In the genomic region with DNA sequence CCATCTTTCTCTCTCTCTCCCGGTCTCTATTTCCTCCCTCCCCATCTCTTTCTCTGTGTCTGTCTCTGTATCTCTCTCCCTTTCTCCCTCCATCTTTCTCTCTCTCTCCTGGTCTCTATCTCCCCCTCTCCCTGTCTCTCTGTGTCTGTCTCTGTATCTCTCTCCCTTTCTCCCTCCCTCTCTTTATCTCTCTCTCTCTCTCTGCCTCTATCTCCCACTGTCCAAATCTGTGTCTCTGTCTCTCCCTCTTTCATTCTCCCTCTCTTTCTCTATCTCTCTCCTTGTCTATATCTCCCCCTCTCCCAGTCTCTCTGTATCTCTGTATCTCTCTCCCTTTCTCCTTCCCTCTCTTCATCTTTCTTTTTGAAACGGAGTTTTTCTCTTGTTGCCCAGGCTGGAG, we compare ENCODE assay signal across 21 cellular contexts. TPM values are rescaled to one million over a fixed set of nuclear protein-coding genes. Genes with fewer than 3 reads are reported as not detected.
DNase-seq lines count a peak whose midpoint lies in the region; ATAC-seq and TF ChIP-seq lines count a peak whose summit lies in the region.
"Had no signal": no experiment of that assay in that cellular context is flagged by ENCODE, and none has a peak within 500 bp of the region (broad histone marks: within the 10 kb centered on the region; RNA-seq: fewer than 3 reads in every experiment).

No MANE protein-coding gene starts in this region.

- H3K4me3 ChIP-seq in CD8-positive, alpha-beta T cell (ENCODE audit: low read depth, low read length), result no peak overlapping the region
- H3K4me3 ChIP-seq in tibial nerve, result no peak overlapping the region
- H3K4me3 ChIP-seq: BLaER1, GM12878 had no signal

- no peak for ATAC-seq in activated T-cell treated with anti-CD3 and anti-CD28 coated beads, Interleukin-2, amount 50 U/mL, for 72 hours (replicated peaks in 1 of 2)
- ATAC-seq in CD8-positive, alpha-beta T cell, result no peak
- no peak for ATAC-seq in activated T-helper 17 cell treated with anti-CD3 and anti-CD28 coated beads, Interleukin-2, amount 50 U/mL, for 72 hours (replicated peaks)
- ATAC-seq in stimulated activated naive CD8-positive, alpha-beta T cell treated with anti-CD3 and anti-CD28 coated beads, Interleukin-15, amount 100 ng/mL, for 72 hours, result no peak
- ATAC-seq: GM12878 had no signal

- no peak overlapping the region for H3K27ac ChIP-seq in CD8-positive, alpha-beta T cell (ENCODE audit: low read depth, low read length)
- H3K27ac ChIP-seq in tibial nerve, result no peak overlapping the region
- H3K27ac ChIP-seq: BLaER1 had no signal

- H3K27ac Mint-ChIP-seq in activated T-cell treated with anti-CD3 and anti-CD28 coated beads, Interleukin-2, amount 50 U/mL, for 72 hours, result peak overlapping the region; percentile 9
- peak overlapping the region; percentile 52 for H3K27ac Mint-ChIP-seq in CD8-positive, alpha-beta T cell
- peak overlapping the region; percentile 79 for H3K27ac Mint-ChIP-seq in activated T-helper 17 cell treated with anti-CD3 and anti-CD28 coated beads, Interleukin-2, amount 50 U/mL, for 72 hours
- peak overlapping the region; percentile 36 for H3K27ac Mint-ChIP-seq in nephron progenitor cell
- peak overlapping the region in 1 of 2 donors; percentile 15 for H3K27ac Mint-ChIP-seq in stimulated activated naive CD8-positive, alpha-beta T cell treated with anti-CD3 and anti-CD28 coated beads, Interleukin-15, amount 100 ng/mL, for 72 hours

- no peaks in the 10 kb centered on the region for H3K27me3 ChIP-seq in CD8-positive, alpha-beta T cell (ENCODE audit: insufficient read depth, low read length)
- H3K27me3 ChIP-seq in tibial nerve, result no peaks in the 10 kb centered on the region
- H3K27me3 ChIP-seq: BLaER1 had no signal

- TF ChIP-seq CTCF in CD8-positive, alpha-beta T cell (IDR thresholded peaks at IDR 0.05), result no peak
- TF ChIP-seq CTCF in nephron progenitor cell (IDR thresholded peaks at IDR 0.05), result no peak
- TF ChIP-seq CTCF in tibial nerve (IDR thresholded peaks at IDR 0.05), result no peak

- no peaks in the 10 kb centered on the region for H3K27me3 Mint-ChIP-seq in activated T-cell treated with anti-CD3 and anti-CD28 coated beads, Interleukin-2, amount 50 U/mL, for 72 hours (ENCODE audit: low read depth)
- H3K27me3 Mint-ChIP-seq in CD8-positive, alpha-beta T cell (ENCODE audit: low read depth), result no peaks in the 10 kb centered on the region
- H3K27me3 Mint-ChIP-seq in activated T-helper 17 cell treated with anti-CD3 and anti-CD28 coated beads, Interleukin-2, amount 50 U/mL, for 72 hours, result no peaks in the 10 kb centered on the region
- H3K27me3 Mint-ChIP-seq in nephron progenitor cell (ENCODE audit: low read depth, poor library complexity), result peaks cover 3% of the 10 kb centered on the region
- no peaks in the 10 kb centered on the region for H3K27me3 Mint-ChIP-seq in stimulated activated naive CD8-positive, alpha-beta T cell treated with anti-CD3 and anti-CD28 coated beads, Interleukin-15, amount 100 ng/mL, for 72 hours

- intact Hi-C loops in CD8-positive, alpha-beta T cell (cut with DNase I, micrococcal nuclease), result no loop called here

- peaks cover 4 to 5% of the 10 kb centered on the region in 2 donors for H3K9me3 Mint-ChIP-seq in activated T-cell treated with anti-CD3 and anti-CD28 coated beads, Interleukin-2, amount 50 U/mL, for 72 hours
- H3K9me3 Mint-ChIP-seq in CD8-positive, alpha-beta T cell, result no peaks in the 10 kb centered on the region
- no peaks in the 10 kb centered on the region for H3K9me3 Mint-ChIP-seq in activated T-helper 17 cell treated with anti-CD3 and anti-CD28 coated beads, Interleukin-2, amount 50 U/mL, for 72 hours
- H3K9me3 Mint-ChIP-seq in nephron progenitor cell, result peaks cover 17% of the 10 kb centered on the region
- peaks cover 3 to 9% of the 10 kb centered on the region in 2 donors for H3K9me3 Mint-ChIP-seq in stimulated activated naive CD8-positive, alpha-beta T cell treated with anti-CD3 and anti-CD28 coated beads, Interleukin-15, amount 100 ng/mL, for 72 hours

- POLR2A ChIA-PET in CD8-positive, alpha-beta T cell (lab: Charles Lee), result no interaction called here

- peaks cover 16 to 25% of the 10 kb centered on the region in 2 donors for H3K36me3 Mint-ChIP-seq in activated T-cell treated with anti-CD3 and anti-CD28 coated beads, Interleukin-2, amount 50 U/mL, for 72 hours (ENCODE audit: insufficient read depth in 2 of 2)
- H3K36me3 Mint-ChIP-seq in CD8-positive, alpha-beta T cell, result peaks cover 37% of the 10 kb centered on the region
- H3K36me3 Mint-ChIP-seq in activated T-helper 17 cell treated with anti-CD3 and anti-CD28 coated beads, Interleukin-2, amount 50 U/mL, for 72 hours (ENCODE audit: low read depth), result peaks cover 32% of the 10 kb centered on the region
- H3K36me3 Mint-ChIP-seq in nephron progenitor cell (ENCODE audit: low read depth), result peaks cover 63% of the 10 kb centered on the region

- no peaks in the 10 kb centered on the region for H3K4me1 Mint-ChIP-seq in activated T-cell treated with anti-CD3 and anti-CD28 coated beads, Interleukin-2, amount 50 U/mL, for 72 hours (ENCODE audit: low read depth)
- peaks cover 2% of the 10 kb centered on the region for H3K4me1 Mint-ChIP-seq in CD8-positive, alpha-beta T cell (ENCODE audit: low read depth)
- peaks cover 9% of the 10 kb centered on the region for H3K4me1 Mint-ChIP-seq in activated T-helper 17 cell treated with anti-CD3 and anti-CD28 coated beads, Interleukin-2, amount 50 U/mL, for 72 hours
- peaks cover 11% of the 10 kb centered on the region for H3K4me1 Mint-ChIP-seq in nephron progenitor cell
- peaks cover 8% of the 10 kb centered on the region for H3K4me1 Mint-ChIP-seq in stimulated activated naive CD8-positive, alpha-beta T cell treated with anti-CD3 and anti-CD28 coated beads, Interleukin-15, amount 100 ng/mL, for 72 hours
- H3K4me1 Mint-ChIP-seq: CD14-positive monocyte had no signal

- CTCF ChIA-PET in CD8-positive, alpha-beta T cell (lab: Charles Lee), result no interaction called here

- no peak for TF ChIP-seq EP300 in tibial nerve (IDR thresholded peaks at IDR 0.05)

- no peaks in the 10 kb centered on the region for H3K4me1 ChIP-seq in CD8-positive, alpha-beta T cell (ENCODE audit: insufficient read depth, low read length)
- peaks cover 0 to 12% (median 0%) of the 10 kb centered on the region in 4 donors for H3K4me1 ChIP-seq in tibial nerve

- TF ChIP-seq POLR2A in tibial nerve (IDR thresholded peaks at IDR 0.05), result no peak

- H3K36me3 ChIP-seq in CD8-positive, alpha-beta T cell (ENCODE audit: insufficient read depth, low read length), result peaks cover 4% of the 10 kb centered on the region
- H3K36me3 ChIP-seq in tibial nerve, result peaks cover 3 to 79% (median 7%) of the 10 kb centered on the region in 3 donors

- no peak for DNase-seq in activated T-cell treated with anti-CD3 and anti-CD28 coated beads, Interleukin-2, amount 50 U/mL, for 72 hours
- no peak for DNase-seq in activated T-cell treated with anti-CD3 and anti-CD28 coated beads, Interleukin-2, amount 50 U/mL, for 48 hours
- DNase-seq in CD8-positive, alpha-beta T cell, result no peak
- DNase-seq in nephron progenitor cell, result no peak
- DNase-seq in NCI-H748 treated with DMSO at 0.1 percent for 48 hours (lab: John Stamatoyannopoulos, UW), result no peak
- no peak for DNase-seq in stimulated activated naive CD8-positive, alpha-beta T cell treated with anti-CD3 and anti-CD28 coated beads, Interleukin-15, amount 100 ng/mL, for 72 hours
- no peak for DNase-seq in tibial nerve (ENCODE audit: low spot score in 2 of 2)
- DNase-seq: 8988T; CD8-positive, alpha-beta memory T cell; COR-L47; DMS 273 treated with DMSO at 0.1 percent for 48 hours; DMS53; DND-41; EL; H9 had no signal

- WGBS in tibial nerve, 2 donors, result 70 to 80% methylated on average over 2 of the region's 2 CpGs

- H3K9me3 ChIP-seq in CD8-positive, alpha-beta T cell (ENCODE audit: low read length), result no peaks in the 10 kb centered on the region
- peaks cover 0 to 17% (median 4%) of the 10 kb centered on the region in 4 donors for H3K9me3 ChIP-seq in tibial nerve

- H3K4me3 Mint-ChIP-seq in activated T-cell treated with anti-CD3 and anti-CD28 coated beads, Interleukin-2, amount 50 U/mL, for 72 hours, result no peak overlapping the region
- H3K4me3 Mint-ChIP-seq in CD8-positive, alpha-beta T cell, result no peak overlapping the region
- no peak overlapping the region for H3K4me3 Mint-ChIP-seq in activated T-helper 17 cell treated with anti-CD3 and anti-CD28 coated beads, Interleukin-2, amount 50 U/mL, for 72 hours
- H3K4me3 Mint-ChIP-seq in nephron progenitor cell, result no peak overlapping the region
- H3K4me3 Mint-ChIP-seq in stimulated activated naive CD8-positive, alpha-beta T cell treated with anti-CD3 and anti-CD28 coated beads, Interleukin-15, amount 100 ng/mL, for 72 hours, result no peak overlapping the region
- H3K4me3 Mint-ChIP-seq: CD14-positive monocyte; CD8-positive, alpha-beta memory T cell; H9 had no signal

RNA-seq across cellular contexts. Expression of a gene that starts 23.6 kb away (rescaled TPM):
- total RNA-seq in activated T-cell treated with anti-CD3 and anti-CD28 coated beads, Interleukin-2, amount 50 U/mL, for 72 hours, result 1 to 10 TPM; 1.5 to 7.5 TPM
- total RNA-seq in CD8-positive, alpha-beta T cell, result 1 to 10 TPM in 1 of 2 experiments, under 1 TPM in 1; 0.94 to 1.1 TPM
- 1 to 10 TPM in 1 of 2 donors, under 1 TPM in 1; 0.52 to 1.2 TPM for total RNA-seq in activated T-helper 17 cell treated with anti-CD3 and anti-CD28 coated beads, Interleukin-2, amount 50 U/mL, for 72 hours
- total RNA-seq in tibial nerve, result 10 to 100 TPM in 1 of 4 donors, 1 to 10 TPM in 3; 3.3 to 17.7 (median 6.3) TPM
- total RNA-seq: G401, H1 had no signal

RNA-seq across cellular contexts. Expression of a gene that starts 31.7 kb away (rescaled TPM):
- total RNA-seq in activated T-cell treated with anti-CD3 and anti-CD28 coated beads, Interleukin-2, amount 50 U/mL, for 72 hours, result 100 to 1,000 TPM; 402 to 411 TPM
- 100 to 1,000 TPM; 382 to 404 TPM for total RNA-seq in CD8-positive, alpha-beta T cell
- 100 to 1,000 TPM; 373 to 401 TPM for total RNA-seq in activated T-helper 17 cell treated with anti-CD3 and anti-CD28 coated beads, Interleukin-2, amount 50 U/mL, for 72 hours
- total RNA-seq in tibial nerve, result 100 to 1,000 TPM; 220 to 291 (median 250) TPM
